Comparison of ENCODE assay signal across 14 cellular contexts in the genomic region with DNA sequence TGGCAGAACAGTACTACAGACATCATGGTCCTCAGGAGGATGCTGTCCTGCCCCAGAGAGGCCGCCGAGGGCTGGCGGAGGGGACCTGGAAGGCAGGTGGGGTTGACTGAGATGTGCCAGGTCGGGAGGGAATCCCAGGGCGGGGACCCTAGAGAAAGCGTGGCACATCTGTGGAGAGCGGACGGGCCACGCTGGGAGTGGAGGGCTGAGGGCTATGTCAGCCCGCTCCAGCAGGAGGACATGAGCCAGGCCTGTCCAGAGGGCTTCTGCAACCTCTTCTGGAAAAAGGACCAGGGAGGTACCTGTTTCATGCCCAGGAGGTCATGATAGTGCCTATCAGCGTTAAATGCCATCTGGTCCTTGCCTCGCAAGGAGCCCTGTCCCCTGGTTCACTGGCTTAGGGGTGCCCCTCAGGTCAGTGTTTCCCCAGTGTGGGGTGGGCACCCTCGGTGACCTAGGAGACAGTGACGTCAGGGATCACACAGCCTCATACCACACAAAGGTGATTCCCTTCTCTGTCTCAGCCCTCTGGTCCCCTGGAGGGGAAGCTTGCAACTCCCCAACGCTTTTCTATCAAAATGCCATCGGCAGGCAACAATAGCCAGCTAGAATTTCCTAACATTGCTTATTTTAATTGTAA.
A peak's percentile ranks its signal among the peaks of the same experiment; 100 is the strongest.
DNase-seq lines count a peak whose midpoint lies in the region; ATAC-seq and TF ChIP-seq lines count a peak whose summit lies in the region.
"Had no signal": no experiment of that assay in that cellular context is flagged by ENCODE, and none has a peak within 500 bp of the region (broad histone marks: within the 10 kb centered on the region; RNA-seq: fewer than 3 reads in every experiment).

No MANE protein-coding gene starts in this region.

- WGBS in right lobe of liver (ENCODE audit: insufficient coverage, low coverage, low lambda C conversion rate, missing lambda C conversion rate), result 52% methylated on average over 3 of the region's 16 CpGs

- CTCF ChIA-PET in activated B cell treated with CpG ODN at 0.5 μM for 24 hours (lab: Charles Lee), result no interaction called here

- no peak for ATAC-seq in activated B cell treated with CpG ODN at 0.5 μM for 24 hours (ENCODE audit: low read depth)
- no peak for ATAC-seq in right lobe of liver
- no peak for ATAC-seq in GM19463 (IDR thresholded peaks at IDR 0.05; ENCODE audit: unreplicated experiment)
- ATAC-seq: activated T-helper 17 cell treated with anti-CD3 and anti-CD28 coated beads, Interleukin-2, amount 50 U/mL, for 72 hours had no signal

- H3K9me3 Mint-ChIP-seq in activated B cell treated with CpG ODN at 0.5 μM for 24 hours, result no peaks in the 10 kb centered on the region
- H3K9me3 Mint-ChIP-seq: activated T-helper 17 cell treated with anti-CD3 and anti-CD28 coated beads, Interleukin-2, amount 50 U/mL, for 72 hours; nephron progenitor cell had no signal

- H3K27ac ChIP-seq in right lobe of liver, result no peak overlapping the region
- no peak overlapping the region for H3K27ac ChIP-seq in tibial artery
- H3K27ac ChIP-seq: epithelial cell of prostate, SJSA1 had no signal

- H3K9me3 ChIP-seq in right lobe of liver, result no peaks in the 10 kb centered on the region
- no peaks in the 10 kb centered on the region for H3K9me3 ChIP-seq in tibial artery
- H3K9me3 ChIP-seq: SJSA1 had no signal

- H3K27me3 Mint-ChIP-seq in activated B cell treated with CpG ODN at 0.5 μM for 24 hours, result peaks cover 15% of the 10 kb centered on the region
- H3K27me3 Mint-ChIP-seq: activated T-helper 17 cell treated with anti-CD3 and anti-CD28 coated beads, Interleukin-2, amount 50 U/mL, for 72 hours had no signal

- no peaks in the 10 kb centered on the region for H3K36me3 Mint-ChIP-seq in activated B cell treated with CpG ODN at 0.5 μM for 24 hours (ENCODE audit: low read depth)

- POLR2A ChIA-PET in activated B cell treated with CpG ODN at 0.5 μM for 24 hours (lab: Charles Lee), result no interaction called here

- H3K27ac Mint-ChIP-seq in activated B cell treated with CpG ODN at 0.5 μM for 24 hours, result no peak overlapping the region
- H3K27ac Mint-ChIP-seq: activated T-helper 17 cell treated with anti-CD3 and anti-CD28 coated beads, Interleukin-2, amount 50 U/mL, for 72 hours; nephron progenitor cell had no signal

- H3K4me1 Mint-ChIP-seq in activated B cell treated with CpG ODN at 0.5 μM for 24 hours, result no peaks in the 10 kb centered on the region
- H3K4me1 Mint-ChIP-seq: activated T-helper 17 cell treated with anti-CD3 and anti-CD28 coated beads, Interleukin-2, amount 50 U/mL, for 72 hours had no signal

- no peaks in the 10 kb centered on the region for H3K36me3 ChIP-seq in right lobe of liver
- H3K36me3 ChIP-seq in tibial artery, result no peaks in the 10 kb centered on the region
- H3K36me3 ChIP-seq: SJSA1 had no signal

- no peak overlapping the region for H3K4me3 Mint-ChIP-seq in activated B cell treated with CpG ODN at 0.5 μM for 24 hours
- H3K4me3 Mint-ChIP-seq: activated T-helper 17 cell treated with anti-CD3 and anti-CD28 coated beads, Interleukin-2, amount 50 U/mL, for 72 hours; nephron progenitor cell had no signal

- peak; percentile 46 for DNase-seq in activated CD8-positive, alpha-beta memory T cell treated with anti-CD3 and anti-CD28 coated beads for 24 hours
- DNase-seq in activated CD8-positive, alpha-beta memory T cell treated with anti-CD3 and anti-CD28 coated beads, Interleukin-2, amount 50 U/mL, for 4 hours, result no peak
- DNase-seq in activated B cell treated with CpG ODN at 0.5 μM for 24 hours (peak; percentile 9), right lobe of liver (peak in 2 of 3 donors; percentile 39 to 53), tibial artery (peak; percentile 13 to 49), NCI-H1436 treated with DMSO at 0.1 percent for 48 hours (lab: John Stamatoyannopoulos, UW) (no peak), inferior parietal cortex (ENCODE audit: extremely low spot score) (no peak)
- DNase-seq: DMS79 treated with DMSO at 0.1 percent for 48 hours, NCI-H2029, nephron progenitor cell had no signal

- no peak for TF ChIP-seq POLR2A in right lobe of liver (IDR thresholded peaks at IDR 0.05)

- H3K27me3 ChIP-seq in right lobe of liver (no peaks in the 10 kb centered on the region), tibial artery (peaks cover 0 to under 1% of the 10 kb centered on the region in 2 donors)
- H3K27me3 ChIP-seq: SJSA1 had no signal

- H3K4me1 ChIP-seq in right lobe of liver, result no peaks in the 10 kb centered on the region
- no peaks in the 10 kb centered on the region for H3K4me1 ChIP-seq in tibial artery

- TF ChIP-seq CTCF in activated B cell treated with CpG ODN at 0.5 μM for 24 hours (IDR thresholded peaks at IDR 0.05) (no peak), right lobe of liver (IDR thresholded peaks at IDR 0.05) (no peak), tibial artery (IDR thresholded peaks at IDR 0.05) (no peak)

- intact Hi-C loops in activated B cell treated with CpG ODN at 0.5 μM for 24 hours (cut with micrococcal nuclease), result no loop called here
- intact Hi-C loops in right lobe of liver (cut with DNase I), result no loop called here
- intact Hi-C loops in tibial artery (cut with DNase I; ENCODE audit: low total_unique reads), result no loop called here

- H3K4me3 ChIP-seq in right lobe of liver (no peak overlapping the region), tibial artery (no peak overlapping the region)
- H3K4me3 ChIP-seq: SJSA1 had no signal

Comparison
In these comparisons a context has a peak if more than half of its experiments do, and no peak if none do; other contexts are left out.
1. DNase-seq: peak in activated CD8-positive, alpha-beta memory T cell treated with anti-CD3 and anti-CD28 coated beads for 24 hours (single experiment), activated B cell treated with CpG ODN at 0.5 μM for 24 hours (single experiment), right lobe of liver (2 of 3) and tibial artery (2 of 2); none in activated CD8-positive, alpha-beta memory T cell treated with anti-CD3 and anti-CD28 coated beads, Interleukin-2, amount 50 U/mL, for 4 hours (single experiment), NCI-H1436 treated with DMSO at 0.1 percent for 48 hours (single experiment) and inferior parietal cortex (single experiment).